8 cellular contexts compared by ENCODE assay signal in the genomic region with DNA sequence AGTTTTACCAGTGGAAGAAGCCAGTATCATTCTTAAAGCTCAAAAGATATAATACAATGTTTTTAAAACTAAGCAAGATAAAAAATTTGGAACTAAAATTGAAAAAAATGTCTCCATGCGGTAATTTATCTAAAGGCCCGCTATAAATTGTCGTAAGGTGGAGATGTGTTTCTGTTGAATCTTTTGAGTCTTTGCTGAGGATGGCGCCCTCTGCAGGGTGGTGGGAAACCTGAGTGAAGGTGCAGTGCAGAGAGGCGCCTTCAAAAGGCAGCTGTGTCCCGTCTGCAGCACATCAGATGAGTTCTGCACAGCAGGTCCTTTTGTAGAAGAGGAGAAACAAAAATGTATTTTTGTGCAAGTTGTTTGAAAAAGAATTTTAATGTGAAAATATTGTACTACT. TPM values are rescaled to one million over a fixed set of nuclear protein-coding genes. Genes with fewer than 3 reads are reported as not detected.
DNase-seq lines count a peak whose midpoint lies in the region; ATAC-seq, FAIRE-seq and TF ChIP-seq lines count a peak whose summit lies in the region.

No MANE protein-coding gene starts in this region.

- TF ChIP-seq CTCF in OCI-LY3 (IDR thresholded peaks at IDR 0.05; ENCODE audit: low read depth, low read length) (peak; percentile 66), endothelial cell (IDR thresholded peaks at IDR 0.05; ENCODE audit: unreplicated experiment) (peak; percentile 76), pancreas (IDR thresholded peaks at IDR 0.05) (no peak)

- ATAC-seq in HG03571 (IDR thresholded peaks at IDR 0.05; ENCODE audit: unreplicated experiment): no peak
- no peak for ATAC-seq in pancreas
- no peak for ATAC-seq in HG02884 (IDR thresholded peaks at IDR 0.05; ENCODE audit: unreplicated experiment)

- H3K9me3 Mint-ChIP-seq in endothelial cell (ENCODE audit: unreplicated experiment): no peaks in the 10 kb centered on the region

- no peak overlapping the region for H2AFZ ChIP-seq in OCI-LY3 (ENCODE audit: low read depth, low read length)

- DNase-seq in activated T-cell treated with anti-CD3 and anti-CD28 coated beads, Interleukin-2, amount 50 U/mL, for 48 hours: peak; percentile 48 to 58
- no peak for DNase-seq in activated T-cell treated with anti-CD3 and anti-CD28 coated beads for 4 hours
- DNase-seq in endothelial cell (ENCODE audit: low spot score): peak; percentile 70
- DNase-seq in stimulated activated CD8-positive, alpha-beta memory T cell treated with anti-CD3 and anti-CD28 coated beads, Interleukin-4, amount 100 ng/mL, for 48 hours: peak; percentile 53
- no peak for DNase-seq in pancreas

- no peak overlapping the region for H3K27ac ChIP-seq in OCI-LY3 (ENCODE audit: low read length)
- no peak overlapping the region for H3K27ac ChIP-seq in pancreas

- 69 to 82% methylated on average over 6 of the region's 6 CpGs for WGBS in pancreas, 2 donors

- H3K27me3 Mint-ChIP-seq in endothelial cell (ENCODE audit: unreplicated experiment): peaks cover 11% of the 10 kb centered on the region

- H3K9me3 ChIP-seq in OCI-LY3 (ENCODE audit: insufficient read depth, low read length): no peaks in the 10 kb centered on the region
- no peaks in the 10 kb centered on the region for H3K9me3 ChIP-seq in pancreas

- intact Hi-C loops in pancreas (cut with DNase I): no loop called here

- no peak overlapping the region for H3K4me3 Mint-ChIP-seq in endothelial cell (ENCODE audit: unreplicated experiment)

- peaks cover 46% of the 10 kb centered on the region for H3K36me3 Mint-ChIP-seq in endothelial cell (ENCODE audit: low read depth, unreplicated experiment)

- H3K4me1 Mint-ChIP-seq in endothelial cell (ENCODE audit: unreplicated experiment): peaks cover 35% of the 10 kb centered on the region

- H4K20me1 ChIP-seq in OCI-LY3 (ENCODE audit: insufficient read depth, low read length): no peaks in the 10 kb centered on the region

- H3K4me3 ChIP-seq in OCI-LY3 (ENCODE audit: low read length): no peak overlapping the region
- no peak overlapping the region for H3K4me3 ChIP-seq in pancreas

- H3K4me2 ChIP-seq in OCI-LY3 (ENCODE audit: low read length): no peak overlapping the region

- no peaks in the 10 kb centered on the region for H3K79me2 ChIP-seq in OCI-LY3 (ENCODE audit: low read length)

- H3K9ac ChIP-seq in OCI-LY3 (ENCODE audit: low read length): no peak overlapping the region

- no peak overlapping the region for H3K27ac Mint-ChIP-seq in endothelial cell (ENCODE audit: unreplicated experiment)

- no peaks in the 10 kb centered on the region for H3K4me1 ChIP-seq in OCI-LY3 (ENCODE audit: low read length)
- H3K4me1 ChIP-seq in pancreas: peaks cover 14 to 25% (median 22%) of the 10 kb centered on the region in 3 donors

- H3K27me3 ChIP-seq in OCI-LY3 (ENCODE audit: low read depth, low read length): no peaks in the 10 kb centered on the region
- H3K27me3 ChIP-seq in pancreas: no peaks in the 10 kb centered on the region

- H3K36me3 ChIP-seq in OCI-LY3 (replicated peaks; ENCODE audit: low read depth, low read length) (peaks cover 37% of the 10 kb centered on the region), pancreas (peaks cover 0 to 46% (median 11%) of the 10 kb centered on the region in 3 donors)

- no peak for FAIRE-seq in pancreas (lab: Jason Lieb, UNC)

RNA-seq across cellular contexts. Expression of a gene that starts 29.4 kb away (rescaled TPM):
- total RNA-seq in endothelial cell (ENCODE audit: unreplicated experiment) (not detected), pancreas (under 1 TPM in 2 of 6 donors, not detected in 4; 0.23 to 0.28 TPM)
- under 1 TPM; 0.23 to 0.35 TPM for polyA plus RNA-seq in pancreas

Comparison
In these comparisons a context has a peak if more than half of its experiments do, and no peak if none do; other contexts are left out.
1. DNase-seq: peak in activated T-cell treated with anti-CD3 and anti-CD28 coated beads, Interleukin-2, amount 50 U/mL, for 48 hours (2 of 2), endothelial cell (single experiment) and stimulated activated CD8-positive, alpha-beta memory T cell treated with anti-CD3 and anti-CD28 coated beads, Interleukin-4, amount 100 ng/mL, for 48 hours (single experiment); none in activated T-cell treated with anti-CD3 and anti-CD28 coated beads for 4 hours (single experiment) and pancreas (0 of 6).
2. CTCF ChIP-seq: peak in OCI-LY3 (single experiment) and endothelial cell (single experiment); none in pancreas (0 of 4).